Comparison of ENCODE assay signal across 8 cellular contexts in genomic region chr17:1058423-1059130, GRCh38.
DNase-seq lines count a peak whose midpoint lies in the region; ATAC-seq and TF ChIP-seq lines count a peak whose summit lies in the region.

No MANE protein-coding gene starts in this region.

- no peak overlapping the region for H2AK5ac ChIP-seq in mesendoderm (ENCODE audit: low read length)

- no peak overlapping the region for H2BK15ac ChIP-seq in mesendoderm (replicated peaks; ENCODE audit: low read depth)

- WGBS in body of pancreas, 2 donors: 83 to 93% methylated on average over 11 to 17 of the region's 18 CpGs
- WGBS in mesendoderm (ENCODE audit: extremely low coverage, insufficient coverage, low lambda C conversion rate): no CpG with 5 or more reads among the region's 18 CpGs

- intact Hi-C loops in body of pancreas (cut with DNase I): no loop called here

- no peak for TF ChIP-seq POLR2A in body of pancreas (IDR thresholded peaks at IDR 0.05)

- H3K36me3 ChIP-seq in body of pancreas (replicated peaks in 1 of 2; ENCODE audit: insufficient read depth in 1 of 2, low read depth in 2 of 2): no peaks in the 10 kb centered on the region
- no peaks in the 10 kb centered on the region for H3K36me3 ChIP-seq in mesendoderm (ENCODE audit: control insufficient read depth, insufficient read depth, low read length)

- no peaks in the 10 kb centered on the region for H3K79me2 ChIP-seq in mesendoderm (ENCODE audit: control insufficient read depth, insufficient read depth, low read length)

- H3K9me3 ChIP-seq in body of pancreas: no peaks in the 10 kb centered on the region

- H3K18ac ChIP-seq in mesendoderm (ENCODE audit: low read length): no peak overlapping the region

- DNase-seq in AG09319 (ENCODE audit: extremely low read depth, low read depth) (no peak), HK-2 (ENCODE audit: unreplicated experiment) (peak; percentile 75), T-helper 9 cell (peak; percentile 11), body of pancreas (peak in 2 of 4 donors; percentile 53 to 56), mesendoderm (peak; percentile 62)

- no peak overlapping the region for H4K8ac ChIP-seq in mesendoderm (ENCODE audit: low read depth, low read length)

- no peak overlapping the region for H2BK5ac ChIP-seq in mesendoderm (ENCODE audit: low read length)

- no peak overlapping the region for H3K56ac ChIP-seq in mesendoderm (ENCODE audit: low read length)

- no peak overlapping the region for H3K9ac ChIP-seq in mesendoderm (ENCODE audit: low read length)

- H2BK120ac ChIP-seq in mesendoderm (ENCODE audit: low read depth, low read length): no peak overlapping the region

- no peak overlapping the region for H3K4me2 ChIP-seq in mesendoderm (ENCODE audit: low read length)

- H3K27ac ChIP-seq in body of pancreas (no peak overlapping the region), mesendoderm (ENCODE audit: low read depth, low read length) (no peak overlapping the region)

- no peak overlapping the region for H3K4ac ChIP-seq in mesendoderm (ENCODE audit: low read depth, low read length)

- no peak overlapping the region for H3K23ac ChIP-seq in mesendoderm (ENCODE audit: low read length)

- TF ChIP-seq CTCF in AG09319 (IDR thresholded peaks at IDR 0.05; ENCODE audit: low read depth, low read length): peak; percentile 21
- TF ChIP-seq CTCF in body of pancreas (IDR thresholded peaks at IDR 0.05): peak in 5 of 7 experiments; percentile 15 to 28 (median 21)

- no peaks in the 10 kb centered on the region for H3K79me1 ChIP-seq in mesendoderm (ENCODE audit: low read length)

- no peaks in the 10 kb centered on the region for H3K27me3 ChIP-seq in body of pancreas
- H3K27me3 ChIP-seq in mesendoderm (ENCODE audit: insufficient read depth, low read length, poor library complexity): no peaks in the 10 kb centered on the region

- peak; percentile 19 for ATAC-seq in body of pancreas
- ATAC-seq in GM19035 (IDR thresholded peaks at IDR 0.05; ENCODE audit: unreplicated experiment): no peak
- no peak for ATAC-seq in GM18511 (IDR thresholded peaks at IDR 0.05; ENCODE audit: unreplicated experiment)
- ATAC-seq in HG02798 (IDR thresholded peaks at IDR 0.05; ENCODE audit: poor library complexity, unreplicated experiment): no peak

- H3K4me1 ChIP-seq in body of pancreas: peaks cover 3% of the 10 kb centered on the region
- no peaks in the 10 kb centered on the region for H3K4me1 ChIP-seq in mesendoderm (ENCODE audit: control insufficient read depth, low read depth, low read length)

- H4K5ac ChIP-seq in mesendoderm (ENCODE audit: low read length): no peak overlapping the region

- H3K4me3 ChIP-seq in body of pancreas (no peak overlapping the region), mesendoderm (ENCODE audit: low read length) (no peak overlapping the region)
